In genomic region chr4:107751670-107752069, GRCh38 we compare ENCODE assay signal across 2 cellular contexts.
TF ChIP-seq lines count a peak whose summit lies in the region.

No MANE protein-coding gene starts in this region.

TF ChIP-seq in IMR-90, 13 proteins besides CTCF, POLR2A, EP300 and RAD21:
- TF ChIP-seq MAFK (IDR thresholded peaks at IDR 0.05; ENCODE audit: low read depth, low read length) (no peak), CHD1 (IDR thresholded peaks at IDR 0.05; ENCODE audit: low read depth, low read length) (no peak), MXI1 (IDR thresholded peaks at IDR 0.05; ENCODE audit: borderline replicate concordance, low read depth, low read length) (no peak)
TF ChIP-seq in IMR-90: peak in this region for 0.

TF ChIP-seq in H1, 55 proteins besides CTCF, POLR2A, EP300 and RAD21:
- TF ChIP-seq BACH1 (IDR thresholded peaks at IDR 0.05; ENCODE audit: low read length) (no peak), SIRT6 (IDR thresholded peaks at IDR 0.05; ENCODE audit: low read length) (no peak), CBX8 (IDR thresholded peaks at IDR 0.05; ENCODE audit: borderline replicate concordance, low read depth, low read length) (no peak), E2F6 (IDR thresholded peaks at IDR 0.05) (no peak), PHF8 (conservative IDR thresholded peaks at IDR 0.05; ENCODE audit: low read depth, low read length) (no peak), CTBP2 (IDR thresholded peaks at IDR 0.05; ENCODE audit: borderline replicate concordance, insufficient read depth, insufficient read length, low read length) (no peak), RBBP5 (IDR thresholded peaks at IDR 0.05; ENCODE audit: borderline replicate concordance, low read depth, low read length) (no peak), POU5F1 (IDR thresholded peaks at IDR 0.05; ENCODE audit: low read depth, low read length) (no peak), CHD7 (IDR thresholded peaks at IDR 0.05; ENCODE audit: insufficient replicate concordance, low read length) (no peak), HDAC6 (IDR thresholded peaks at IDR 0.05; ENCODE audit: low read depth, low read length) (no peak), KDM5A (IDR thresholded peaks at IDR 0.05; ENCODE audit: low read length) (no peak), CHD1 (IDR thresholded peaks at IDR 0.05; ENCODE audit: low read depth, low read length) (no peak), SAP30 (IDR thresholded peaks at IDR 0.05; ENCODE audit: insufficient read depth, insufficient replicate concordance, low read length) (no peak), NANOG (IDR thresholded peaks at IDR 0.05; ENCODE audit: insufficient read depth, low read depth, low read length, poor library complexity, severe bottlenecking) (no peak), MAFK (IDR thresholded peaks at IDR 0.05; ENCODE audit: low read depth, low read length) (no peak)
